ENCODE assay signal across 15 cellular contexts in genomic region chr4:142309772-142310171, GRCh38.
A peak's percentile ranks its signal among the peaks of the same experiment; 100 is the strongest.
DNase-seq lines count a peak whose midpoint lies in the region; ATAC-seq and TF ChIP-seq lines count a peak whose summit lies in the region.
"Had no signal": no experiment of that assay in that cellular context is flagged by ENCODE, and none has a peak within 500 bp of the region (broad histone marks: within the 10 kb centered on the region; RNA-seq: fewer than 3 reads in every experiment).

No MANE protein-coding gene starts in this region.

- CTCF ChIA-PET in T-cell (lab: Charles Lee): no interaction called here

- H3K9me3 ChIP-seq in neural progenitor cell (ENCODE audit: low read depth): no peaks in the 10 kb centered on the region
- H3K9me3 ChIP-seq: A549, BE2C, HAP-1 had no signal

- no peak overlapping the region for H3K9ac ChIP-seq in neural progenitor cell

- no peaks in the 10 kb centered on the region for H3K4me1 ChIP-seq in neural progenitor cell
- H3K4me1 ChIP-seq: A549, BE2C, HAP-1 had no signal

- TF ChIP-seq CTCF in nephron (IDR thresholded peaks at IDR 0.05; ENCODE audit: unreplicated experiment in 3 of 3) (no peak), neural progenitor cell (IDR thresholded peaks at IDR 0.05) (no peak)

- H3K4me1 Mint-ChIP-seq in T-cell: peaks cover 42 to 70% (median 60%) of the 10 kb centered on the region in 3 donors
- H3K4me1 Mint-ChIP-seq in nephron: peaks cover 55% of the 10 kb centered on the region
- no peaks in the 10 kb centered on the region for H3K4me1 Mint-ChIP-seq in neural progenitor cell
- H3K4me1 Mint-ChIP-seq: GM23338 had no signal

- H3K27me3 ChIP-seq in neural progenitor cell: no peaks in the 10 kb centered on the region
- H3K27me3 ChIP-seq: BE2C had no signal

- no peak overlapping the region for H3K4me2 ChIP-seq in neural progenitor cell
- H3K4me2 ChIP-seq: A549, GM23338 had no signal

- H3K27ac Mint-ChIP-seq in T-cell (peak overlapping the region; percentile 26 to 76), nephron (peak overlapping the region; percentile 4 to 63 (median 34)), neural progenitor cell (no peak overlapping the region)
- H3K27ac Mint-ChIP-seq: GM23338 had no signal

- H3K79me2 ChIP-seq in neural progenitor cell (ENCODE audit: low read depth): no peaks in the 10 kb centered on the region

- no peak overlapping the region for H3K4me3 ChIP-seq in neural progenitor cell
- H3K4me3 ChIP-seq: A549, GM23338, HAP-1 had no signal

- no peak overlapping the region for H2AFZ ChIP-seq in neural progenitor cell (replicated peaks)
- H2AFZ ChIP-seq: GM23338 had no signal

- POLR2A ChIA-PET in T-cell (lab: Charles Lee): interaction anchor here in 1 of 2 donors (0.7 kb wide), 1 partner anchor 36 kb away, joined by 3 read pairs; no protein-coding TSS in a partner anchor

- intact Hi-C loops in left ventricle myocardium superior (cut with micrococcal nuclease): no loop called here
- intact Hi-C loops in left cardiac atrium (cut with DNase I): no loop called here

- H3K9me3 Mint-ChIP-seq in T-cell: no peaks in the 10 kb centered on the region
- H3K9me3 Mint-ChIP-seq in nephron: no peaks in the 10 kb centered on the region
- H3K9me3 Mint-ChIP-seq in neural progenitor cell: no peaks in the 10 kb centered on the region
- H3K9me3 Mint-ChIP-seq: GM23338 had no signal

- no peaks in the 10 kb centered on the region for H3F3A ChIP-seq in neural progenitor cell (ENCODE audit: low read depth)

- ATAC-seq in left ventricle myocardium superior: peak; percentile 22
- no peak for ATAC-seq in left cardiac atrium
- no peak for ATAC-seq in T-cell (replicated peaks in 1 of 4)
- ATAC-seq in GM18909 (IDR thresholded peaks at IDR 0.05; ENCODE audit: poor library complexity, unreplicated experiment): no peak
- ATAC-seq: A549, GM23338, HepG2 had no signal

- H3K27ac ChIP-seq in neural progenitor cell: no peak overlapping the region
- H3K27ac ChIP-seq: A549, C4-2B had no signal

- no peaks in the 10 kb centered on the region for H3K36me3 ChIP-seq in neural progenitor cell
- H3K36me3 ChIP-seq: BE2C, HAP-1 had no signal

- no peak overlapping the region for H3K4me3 Mint-ChIP-seq in T-cell
- no peak overlapping the region for H3K4me3 Mint-ChIP-seq in nephron
- H3K4me3 Mint-ChIP-seq in neural progenitor cell: no peak overlapping the region
- H3K4me3 Mint-ChIP-seq: GM23338 had no signal

- no peak for DNase-seq in left ventricle myocardium superior
- no peak for DNase-seq in left cardiac atrium
- DNase-seq in T-cell: no peak
- no peak for DNase-seq in neural progenitor cell (ENCODE audit: low spot score)
- DNase-seq in SKM-1 (lab: John Stamatoyannopoulos, UW; ENCODE audit: unreplicated experiment): no peak
- DNase-seq: BE2C, DMS53, GF-D8 had no signal

- no peaks in the 10 kb centered on the region for H4K20me1 ChIP-seq in neural progenitor cell (ENCODE audit: low read depth)

- H3K36me3 Mint-ChIP-seq in T-cell: peaks cover 57% of the 10 kb centered on the region
- peaks cover 9% of the 10 kb centered on the region for H3K36me3 Mint-ChIP-seq in nephron (ENCODE audit: low read depth)
- no peaks in the 10 kb centered on the region for H3K36me3 Mint-ChIP-seq in neural progenitor cell

- H3K27me3 Mint-ChIP-seq in T-cell (no peaks in the 10 kb centered on the region), nephron (ENCODE audit: low read depth) (no peaks in the 10 kb centered on the region), neural progenitor cell (ENCODE audit: insufficient read depth, low read depth) (peaks cover 2% of the 10 kb centered on the region)
